Comparison of ENCODE assay signal across 23 cellular contexts in genomic region chr1:96634863-96635262, GRCh38.
A peak's percentile ranks its signal among the peaks of the same experiment; 100 is the strongest.
DNase-seq lines count a peak whose midpoint lies in the region; ATAC-seq and TF ChIP-seq lines count a peak whose summit lies in the region.
"Had no signal": no experiment of that assay in that cellular context is flagged by ENCODE, and none has a peak within 500 bp of the region (broad histone marks: within the 10 kb centered on the region; RNA-seq: fewer than 3 reads in every experiment).

No MANE protein-coding gene starts in this region.

- CTCF ChIA-PET in PC-3 (lab: Charles Lee), result no interaction called here

- no peak overlapping the region for H3K4me2 ChIP-seq in PC-3 (ENCODE audit: low read length)
- H3K4me2 ChIP-seq: neural progenitor cell had no signal

- H3K4me3 ChIP-seq in PC-3 (ENCODE audit: low read length) (no peak overlapping the region), stomach (no peak overlapping the region)
- H3K4me3 ChIP-seq: coronary artery, GM23248, K562, neural progenitor cell, tibial artery had no signal

- BruUV-seq in PC-3 (replicated peaks; lab: Mats Ljungman, UMichigan), result no TSS peak

- DNase-seq in Daoy (ENCODE audit: low read depth) (peak; percentile 37), M059J (ENCODE audit: low read depth) (peak; percentile 34), PC-3 (peak; percentile 34), kidney tubule cell (ENCODE audit: low spot score) (peak; percentile 9), stomach (no peak)
- DNase-seq in activated effector memory CD4-positive, alpha-beta T cell treated with Interleukin-2 at 50 U/mL for 16 hours, result no peak
- DNase-seq: activated CD4-positive, alpha-beta T cell treated with anti-CD3 and anti-CD28 coated beads for 1 hour; activated naive CD4-positive, alpha-beta T cell treated with anti-CD3 and anti-CD28 coated beads, Interleukin-2, amount 10 ng/mL, durations not matched to agents 7 days and 5 days; activated T-cell treated with anti-CD3 and anti-CD28 coated beads, Interleukin-2, amount 50 U/mL, for 1 hour; amygdala; GDM1; GM23248; HFFc6; kidney; NCI-H1930; stimulated activated naive CD4-positive, alpha-beta T cell treated with Interleukin-2 at 50 U/mL for 16 hours; T-helper 17 cell; tibial artery had no signal

- no peaks in the 10 kb centered on the region for H3F3A ChIP-seq in PC-3 (ENCODE audit: low read length, unreplicated experiment)

- no peaks in the 10 kb centered on the region for H3K79me2 ChIP-seq in PC-3 (ENCODE audit: low read length)

- TF ChIP-seq CTCF in PC-3 (conservative IDR thresholded peaks at IDR 0.05; ENCODE audit: low read depth, low read length), result no peak
- TF ChIP-seq CTCF in stomach (IDR thresholded peaks at IDR 0.05), result no peak

- TF ChIP-seq EP300 in stomach (IDR thresholded peaks at IDR 0.05), result no peak

- no peaks in the 10 kb centered on the region for H4K20me1 ChIP-seq in PC-3 (ENCODE audit: low read length)

- H3K36me3 ChIP-seq in PC-3 (ENCODE audit: low read depth, low read length) (no peaks in the 10 kb centered on the region), stomach (no peaks in the 10 kb centered on the region)
- H3K36me3 ChIP-seq: neural progenitor cell, tibial artery had no signal

- H3K4me1 ChIP-seq in PC-3 (ENCODE audit: insufficient read depth, low read length) (no peaks in the 10 kb centered on the region), stomach (peaks cover 0 to 14% (median 0%) of the 10 kb centered on the region in 4 donors)
- H3K4me1 ChIP-seq: neural progenitor cell, tibial artery had no signal

- no peak for ATAC-seq in PC-3
- ATAC-seq in GM21526 (IDR thresholded peaks at IDR 0.05; ENCODE audit: low FRiP score, unreplicated experiment), result no peak
- ATAC-seq: K562, sciatic nerve, T-helper 17 cell had no signal

- H3K9ac ChIP-seq in PC-3 (ENCODE audit: low read length), result no peak overlapping the region
- H3K9ac ChIP-seq: GM23248, neural progenitor cell had no signal

- intact Hi-C loops in PC-3 (cut with micrococcal nuclease) (no loop called here), stomach (cut with DNase I; ENCODE audit: low total_unique reads) (no loop called here)

- POLR2A ChIA-PET in PC-3 (lab: Charles Lee; ENCODE audit: unreplicated experiment), result no interaction called here

- no peaks in the 10 kb centered on the region for H3K9me2 ChIP-seq in PC-3 (replicated peaks; ENCODE audit: low read length)

- H3K27me3 ChIP-seq in PC-3 (ENCODE audit: low read length), result no peaks in the 10 kb centered on the region
- H3K27me3 ChIP-seq in stomach, result no peaks in the 10 kb centered on the region
- H3K27me3 ChIP-seq: neural progenitor cell, tibial artery had no signal

- H3K27ac ChIP-seq in PC-3 (ENCODE audit: low read length), result no peak overlapping the region
- H3K27ac ChIP-seq in stomach, result no peak overlapping the region
- H3K27ac ChIP-seq: coronary artery, GM23248, neural progenitor cell, tibial artery had no signal

- H2AFZ ChIP-seq in PC-3 (ENCODE audit: low read length), result no peak overlapping the region
- H2AFZ ChIP-seq: GM23248 had no signal

- TF ChIP-seq POLR2A in stomach (IDR thresholded peaks at IDR 0.05), result no peak

- 83 to 89% (median 87%) methylated on average over 2 of the region's 2 CpGs for whole genome bisulfite sequencing in stomach, 5 donors

- H3K9me3 ChIP-seq in PC-3 (ENCODE audit: low read length) (no peaks in the 10 kb centered on the region), stomach (no peaks in the 10 kb centered on the region)
- H3K9me3 ChIP-seq: tibial artery had no signal

Comparison
In these comparisons a context has a peak if more than half of its experiments do, and no peak if none do; other contexts are left out.
1. DNase-seq: peak in Daoy (single experiment), M059J (single experiment), PC-3 (single experiment) and kidney tubule cell (single experiment); none in activated effector memory CD4-positive, alpha-beta T cell treated with Interleukin-2 at 50 U/mL for 16 hours (single experiment) and stomach (single experiment).